ENCODE assay signal across 1 cellular context in genomic region chr6:1736346-1737105, GRCh38.
TF ChIP-seq lines count a peak whose summit lies in the region.

No MANE protein-coding gene starts in this region.

TF ChIP-seq in GM23338, 12 proteins besides CTCF, POLR2A, EP300 and RAD21:
- TF ChIP-seq, protein P1, sequence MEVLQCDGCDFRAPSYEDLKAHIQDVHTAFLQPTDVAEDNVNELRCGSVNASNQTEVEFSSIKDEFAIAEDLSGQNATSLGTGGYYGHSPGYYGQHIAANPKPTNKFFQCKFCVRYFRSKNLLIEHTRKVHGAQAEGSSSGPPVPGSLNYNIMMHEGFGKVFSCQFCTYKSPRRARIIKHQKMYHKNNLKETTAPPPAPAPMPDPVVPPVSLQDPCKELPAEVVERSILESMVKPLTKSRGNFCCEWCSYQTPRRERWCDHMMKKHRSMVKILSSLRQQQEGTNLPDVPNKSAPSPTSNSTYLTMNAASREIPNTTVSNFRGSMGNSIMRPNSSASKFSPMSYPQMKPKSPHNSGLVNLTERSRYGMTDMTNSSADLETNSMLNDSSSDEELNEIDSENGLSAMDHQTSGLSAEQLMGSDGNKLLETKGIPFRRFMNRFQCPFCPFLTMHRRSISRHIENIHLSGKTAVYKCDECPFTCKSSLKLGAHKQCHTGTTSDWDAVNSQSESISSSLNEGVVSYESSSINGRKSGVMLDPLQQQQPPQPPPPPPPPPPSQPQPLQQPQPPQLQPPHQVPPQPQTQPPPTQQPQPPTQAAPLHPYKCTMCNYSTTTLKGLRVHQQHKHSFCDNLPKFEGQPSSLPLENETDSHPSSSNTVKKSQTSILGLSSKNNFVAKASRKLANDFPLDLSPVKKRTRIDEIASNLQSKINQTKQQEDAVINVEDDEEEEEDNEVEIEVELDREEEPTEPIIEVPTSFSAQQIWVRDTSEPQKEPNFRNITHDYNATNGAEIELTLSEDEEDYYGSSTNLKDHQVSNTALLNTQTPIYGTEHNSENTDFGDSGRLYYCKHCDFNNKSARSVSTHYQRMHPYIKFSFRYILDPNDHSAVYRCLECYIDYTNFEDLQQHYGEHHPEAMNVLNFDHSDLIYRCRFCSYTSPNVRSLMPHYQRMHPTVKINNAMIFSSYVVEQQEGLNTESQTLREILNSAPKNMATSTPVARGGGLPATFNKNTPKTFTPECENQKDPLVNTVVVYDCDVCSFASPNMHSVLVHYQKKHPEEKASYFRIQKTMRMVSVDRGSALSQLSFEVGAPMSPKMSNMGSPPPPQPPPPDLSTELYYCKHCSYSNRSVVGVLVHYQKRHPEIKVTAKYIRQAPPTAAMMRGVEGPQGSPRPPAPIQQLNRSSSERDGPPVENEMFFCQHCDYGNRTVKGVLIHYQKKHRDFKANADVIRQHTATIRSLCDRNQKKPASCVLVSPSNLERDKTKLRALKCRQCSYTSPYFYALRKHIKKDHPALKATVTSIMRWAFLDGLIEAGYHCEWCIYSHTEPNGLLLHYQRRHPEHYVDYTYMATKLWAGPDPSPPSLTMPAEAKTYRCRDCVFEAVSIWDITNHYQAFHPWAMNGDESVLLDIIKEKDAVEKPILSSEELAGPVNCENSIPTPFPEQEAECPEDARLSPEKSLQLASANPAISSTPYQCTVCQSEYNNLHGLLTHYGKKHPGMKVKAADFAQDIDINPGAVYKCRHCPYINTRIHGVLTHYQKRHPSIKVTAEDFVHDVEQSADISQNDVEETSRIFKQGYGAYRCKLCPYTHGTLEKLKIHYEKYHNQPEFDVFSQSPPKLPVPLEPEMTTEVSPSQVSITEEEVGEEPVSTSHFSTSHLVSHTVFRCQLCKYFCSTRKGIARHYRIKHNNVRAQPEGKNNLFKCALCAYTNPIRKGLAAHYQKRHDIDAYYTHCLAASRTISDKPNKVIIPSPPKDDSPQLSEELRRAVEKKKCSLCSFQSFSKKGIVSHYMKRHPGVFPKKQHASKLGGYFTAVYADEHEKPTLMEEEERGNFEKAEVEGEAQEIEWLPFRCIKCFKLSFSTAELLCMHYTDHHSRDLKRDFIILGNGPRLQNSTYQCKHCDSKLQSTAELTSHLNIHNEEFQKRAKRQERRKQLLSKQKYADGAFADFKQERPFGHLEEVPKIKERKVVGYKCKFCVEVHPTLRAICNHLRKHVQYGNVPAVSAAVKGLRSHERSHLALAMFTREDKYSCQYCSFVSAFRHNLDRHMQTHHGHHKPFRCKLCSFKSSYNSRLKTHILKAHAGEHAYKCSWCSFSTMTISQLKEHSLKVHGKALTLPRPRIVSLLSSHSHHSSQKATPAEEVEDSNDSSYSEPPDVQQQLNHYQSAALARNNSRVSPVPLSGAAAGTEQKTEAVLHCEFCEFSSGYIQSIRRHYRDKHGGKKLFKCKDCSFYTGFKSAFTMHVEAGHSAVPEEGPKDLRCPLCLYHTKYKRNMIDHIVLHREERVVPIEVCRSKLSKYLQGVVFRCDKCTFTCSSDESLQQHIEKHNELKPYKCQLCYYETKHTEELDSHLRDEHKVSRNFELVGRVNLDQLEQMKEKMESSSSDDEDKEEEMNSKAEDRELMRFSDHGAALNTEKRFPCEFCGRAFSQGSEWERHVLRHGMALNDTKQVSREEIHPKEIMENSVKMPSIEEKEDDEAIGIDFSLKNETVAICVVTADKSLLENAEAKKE (CRISPR knock-in tag; IDR thresholded peaks at IDR 0.05), result no peak
